Comparison of ENCODE assay signal across 22 cellular contexts in the genomic region with DNA sequence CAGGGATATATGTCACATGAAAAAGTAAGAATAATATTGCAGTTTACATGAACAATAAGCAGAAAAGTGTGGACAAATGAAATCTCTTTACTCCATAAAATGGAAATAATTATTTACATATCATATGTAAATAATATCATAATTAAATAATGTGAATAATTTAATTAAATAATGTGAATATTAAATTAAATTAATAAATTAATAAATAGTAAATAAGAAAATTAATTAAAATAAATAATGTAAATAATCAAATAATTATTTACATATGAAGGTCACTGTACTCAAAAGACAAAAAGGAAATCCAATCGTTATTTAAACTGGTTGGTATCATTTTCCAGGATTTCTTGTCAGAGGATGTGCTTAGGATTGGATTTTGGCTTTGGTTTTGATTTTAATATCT.
DNase-seq lines count a peak whose midpoint lies in the region; ATAC-seq, FAIRE-seq and TF ChIP-seq lines count a peak whose summit lies in the region.
"Had no signal": no experiment of that assay in that cellular context is flagged by ENCODE, and none has a peak within 500 bp of the region (broad histone marks: within the 10 kb centered on the region; RNA-seq: fewer than 3 reads in every experiment).

No MANE protein-coding gene starts in this region.

- no peak overlapping the region for H3K27ac ChIP-seq in small intestine (ENCODE audit: low read depth in 1 of 2, low read length in 1 of 2)
- H3K27ac ChIP-seq: BLaER1, C4-2B had no signal

- 78 to 85% (median 81%) methylated on average over 1 of the region's 1 CpG for WGBS in small intestine, 3 donors

- DNase-seq in RCC 7860 (ENCODE audit: low spot score) (no peak), small intestine (no peak), cardiac septum (ENCODE audit: low spot score) (no peak), left ventricle myocardium superior (no peak), HEK293T (ENCODE audit: extremely low spot score) (no peak)
- DNase-seq in activated CD4-positive, CD25-positive, alpha-beta regulatory T cell treated with anti-CD3 and anti-CD28 coated beads, Interleukin-2, amount 50 U/mL, for 72 hours, result no peak
- DNase-seq: Caco-2; CD4-positive, CD25-positive, alpha-beta regulatory T cell; CD8-positive, alpha-beta T cell; DMS153; DND-41; GDM1; H9; HFFc6 had no signal

- H3K27me3 ChIP-seq in small intestine (ENCODE audit: control insufficient read depth in 2 of 2, insufficient read depth in 2 of 2, low read length in 2 of 2), result no peaks in the 10 kb centered on the region
- H3K27me3 ChIP-seq: BLaER1 had no signal

- FAIRE-seq in RCC 7860 (lab: Jason Lieb, UNC) (peak; percentile 53), colon (lab: Jason Lieb, UNC) (peak; percentile 91), islet of Langerhans (lab: Jason Lieb, UNC) (peak; percentile 38), small intestine (lab: Jason Lieb, UNC) (peak; percentile 95)
- FAIRE-seq: GM12878, GM19239 had no signal

- no peaks in the 10 kb centered on the region for H3K4me1 ChIP-seq in small intestine (ENCODE audit: control insufficient read depth in 2 of 2, insufficient read depth in 1 of 2, low read depth in 1 of 2, low read length in 1 of 2)
- H3K4me1 ChIP-seq: BLaER1, Caco-2 had no signal

- intact Hi-C loops in cardiac septum (cut with DNase I), result no loop called here
- intact Hi-C loops in left ventricle myocardium superior (cut with micrococcal nuclease), result no loop called here

- no peak overlapping the region for H3K4me3 ChIP-seq in small intestine (ENCODE audit: low read depth in 1 of 2, low read length in 2 of 2)
- H3K4me3 ChIP-seq: BLaER1, GM12878, GM23338 had no signal

- no peaks in the 10 kb centered on the region for H3K36me3 ChIP-seq in small intestine (ENCODE audit: control insufficient read depth in 2 of 2, insufficient read depth in 2 of 2, low read length in 2 of 2)
- H3K36me3 ChIP-seq: BLaER1 had no signal

- ATAC-seq in left ventricle myocardium superior, result no peak
- ATAC-seq: CD8-positive, alpha-beta T cell; GM12878; GM23338; HCT116 had no signal

- POLR2A ChIA-PET in HEK293T (lab: Yijun Ruan, JAX), result no interaction called here

- CTCF ChIA-PET in HEK293T (lab: Yijun Ruan, JAX), result no interaction called here

- H3K9me3 ChIP-seq in small intestine (ENCODE audit: control insufficient read depth, low read depth), result no peaks in the 10 kb centered on the region
- H3K9me3 ChIP-seq: BLaER1, Caco-2 had no signal

TF ChIP-seq in HEK293T, 16 proteins besides CTCF, POLR2A, EP300 and RAD21:
- TF ChIP-seq, protein P1, sequence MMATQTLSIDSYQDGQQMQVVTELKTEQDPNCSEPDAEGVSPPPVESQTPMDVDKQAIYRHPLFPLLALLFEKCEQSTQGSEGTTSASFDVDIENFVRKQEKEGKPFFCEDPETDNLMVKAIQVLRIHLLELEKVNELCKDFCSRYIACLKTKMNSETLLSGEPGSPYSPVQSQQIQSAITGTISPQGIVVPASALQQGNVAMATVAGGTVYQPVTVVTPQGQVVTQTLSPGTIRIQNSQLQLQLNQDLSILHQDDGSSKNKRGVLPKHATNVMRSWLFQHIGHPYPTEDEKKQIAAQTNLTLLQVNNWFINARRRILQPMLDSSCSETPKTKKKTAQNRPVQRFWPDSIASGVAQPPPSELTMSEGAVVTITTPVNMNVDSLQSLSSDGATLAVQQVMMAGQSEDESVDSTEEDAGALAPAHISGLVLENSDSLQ (IDR thresholded peaks at IDR 0.05), result no peak
- TF ChIP-seq L3MBTL2 (conservative IDR thresholded peaks at IDR 0.05), result no peak
- no peak for TF ChIP-seq LEF1 (IDR thresholded peaks at IDR 0.05; ENCODE audit: borderline replicate concordance)
- no peak for TF ChIP-seq FOXK2 (IDR thresholded peaks at IDR 0.05)
